8 cellular contexts compared by ENCODE assay signal in the genomic region with DNA sequence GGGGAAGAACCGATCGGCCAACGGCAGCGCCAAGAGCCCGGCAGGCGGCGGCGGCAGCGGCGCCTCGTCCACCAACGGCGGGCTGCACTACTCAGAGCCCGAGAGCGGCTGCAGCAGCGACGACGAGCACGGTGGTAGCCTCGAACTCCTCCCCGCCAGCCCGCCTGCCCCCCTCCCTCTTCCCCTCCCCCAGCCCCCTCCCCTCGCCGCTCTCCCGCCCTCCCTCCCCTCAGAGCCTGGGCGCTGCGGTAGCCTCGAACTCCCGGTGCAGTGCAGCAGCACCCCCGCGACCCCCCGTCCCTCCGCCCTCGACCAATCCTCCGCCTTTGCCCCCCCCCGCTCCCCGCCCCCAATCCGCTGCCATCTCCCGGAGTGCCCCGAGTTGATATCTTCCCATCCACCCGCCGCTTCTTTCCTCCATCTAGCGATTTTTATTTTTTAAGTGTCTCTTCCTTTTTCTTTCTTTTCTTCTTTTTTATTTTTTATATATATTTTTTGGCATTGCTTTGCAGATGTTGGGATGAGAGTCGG. TPM values are rescaled to one million over a fixed set of nuclear protein-coding genes. Genes with fewer than 3 reads are reported as not detected.
DNase-seq lines count a peak whose midpoint lies in the region; ATAC-seq and TF ChIP-seq lines count a peak whose summit lies in the region.

No MANE protein-coding gene starts in this region.

- peak in 2 of 3 donors; percentile 20 to 31 for DNase-seq in stimulated activated CD4-positive, alpha-beta T cell treated with anti-CD3 and anti-CD28 coated beads, Interleukin-12 subunit alpha, Interleukin-12 subunit beta, amount 100 ng/mL, for 48 hours (ENCODE audit: low read depth in 2 of 3, low spot score in 1 of 3)
- DNase-seq in stimulated activated CD4-positive, alpha-beta T cell treated with anti-CD3 and anti-CD28 coated beads, Interleukin-2, amount 100 ng/mL, for 48 hours: no peak
- DNase-seq in SK-N-SH (peak; percentile 90), cerebellum (ENCODE audit: low spot score) (peak; percentile 58), left kidney (ENCODE audit: low read depth, low spot score) (peak; percentile 85), HT-29 (ENCODE audit: low spot score) (no peak)
- peak; percentile 19 for DNase-seq in stimulated activated CD8-positive, alpha-beta memory T cell treated with anti-CD3 and anti-CD28 coated beads, Interleukin-12 subunit alpha, Interleukin-12 subunit beta, amount 100 ng/mL, for 1 hour (ENCODE audit: low read depth)

- POLR2A ChIA-PET in SK-N-SH (lab: Yijun Ruan, JAX): no interaction called here

- peak overlapping the region; percentile 98 for H3K9ac ChIP-seq in SK-N-SH

- peaks cover 30% of the 10 kb centered on the region for H3F3A ChIP-seq in SK-N-SH (replicated peaks; ENCODE audit: insufficient read depth)

- peak overlapping the region; percentile 98 for H2AFZ ChIP-seq in SK-N-SH (ENCODE audit: low read depth)

- peak; percentile 9 for ATAC-seq in HG03558 (IDR thresholded peaks at IDR 0.05; ENCODE audit: extremely low read depth, unreplicated experiment)

- no peaks in the 10 kb centered on the region for H3K27me3 ChIP-seq in SK-N-SH (ENCODE audit: insufficient read depth)

- H3K36me3 ChIP-seq in SK-N-SH (replicated peaks in 1 of 2; ENCODE audit: control insufficient read depth in 1 of 2, insufficient read depth in 2 of 2, low read length in 1 of 2): peaks cover 11 to 18% of the 10 kb centered on the region in 2 experiments

- H3K4me2 ChIP-seq in SK-N-SH: peak overlapping the region; percentile 79

- no peaks in the 10 kb centered on the region for H3K9me2 ChIP-seq in SK-N-SH

- H3K4me1 ChIP-seq in SK-N-SH (ENCODE audit: control insufficient read depth in 1 of 2, insufficient read depth in 2 of 2, low read depth in 1 of 2, low read length in 1 of 2): peaks cover 8 to 14% of the 10 kb centered on the region in 2 experiments; a peak in 3 of 4 replicates

- TF ChIP-seq EP300 in SK-N-SH (IDR thresholded peaks at IDR 0.05; ENCODE audit: borderline replicate concordance in 1 of 2, low read depth in 1 of 2, low read length in 1 of 2): no peak

- H3K9me3 ChIP-seq in SK-N-SH: no peaks in the 10 kb centered on the region

- CTCF ChIA-PET in SK-N-SH (lab: Yijun Ruan, JAX): interaction anchor here (0.7 to 0.9 kb wide), 3 partner anchors 64 to 1783 kb away, joined by 3 to 4 read pairs (median 3); no protein-coding TSS in a partner anchor

- H3K79me2 ChIP-seq in SK-N-SH (ENCODE audit: insufficient read depth): peaks cover 53% of the 10 kb centered on the region

- TF ChIP-seq RAD21 in SK-N-SH (IDR thresholded peaks at IDR 0.05; ENCODE audit: low read length): no peak

- under 1% methylated on average over 41 of the region's 44 CpGs for WGBS in SK-N-SH (ENCODE audit: low lambda C conversion rate)

- peak overlapping the region; percentile 79 to 97 for H3K4me3 ChIP-seq in SK-N-SH (ENCODE audit: low read depth in 2 of 2, low read length in 1 of 2)

- peak overlapping the region; percentile 96 to 99 for H3K27ac ChIP-seq in SK-N-SH (ENCODE audit: low read depth in 2 of 2, low read length in 1 of 2)

- H4K20me1 ChIP-seq in SK-N-SH (ENCODE audit: insufficient read depth): no peaks in the 10 kb centered on the region

- TF ChIP-seq CTCF in SK-N-SH (IDR thresholded peaks at IDR 0.05): no peak

TF ChIP-seq in SK-N-SH, 30 proteins besides CTCF, POLR2A, EP300 and RAD21:
- TF ChIP-seq POLR2AphosphoS5 (IDR thresholded peaks at IDR 0.05; ENCODE audit: low read depth, low read length): 0 out of 2 replicates have a peak, but pooled peaks have one; percentile 25
- TF ChIP-seq, protein P1, sequence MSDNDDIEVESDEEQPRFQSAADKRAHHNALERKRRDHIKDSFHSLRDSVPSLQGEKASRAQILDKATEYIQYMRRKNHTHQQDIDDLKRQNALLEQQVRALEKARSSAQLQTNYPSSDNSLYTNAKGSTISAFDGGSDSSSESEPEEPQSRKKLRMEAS (IDR thresholded peaks at IDR 0.05; ENCODE audit: low read depth): no peak; the same call in 1 of the 2 replicates

RNA-seq across cellular contexts. Expression of a gene that starts 0.5 kb away (rescaled TPM):
- polyA plus RNA-seq in SK-N-SH (2012; rRNA removed): 18.7 and 20.9 TPM in 2 replicates
- polyA plus RNA-seq in SK-N-SH (2012; cell fraction: cytosol; rRNA removed): 18.4 and 19.3 TPM in 2 replicates
- 39.5 and 58.9 TPM in 2 replicates for polyA plus RNA-seq in SK-N-SH (2012; cell fraction: nucleus; rRNA removed)
- total RNA-seq in cerebellum: 60.1 TPM
- 6.4 and 10.3 TPM in 2 replicates for total RNA-seq in HT-29 (2014; rRNA removed; shearing (Covaris generic))

Comparison
In these comparisons a context has a peak if more than half of its experiments do, and no peak if none do; other contexts are left out.
1. DNase-seq: peak in stimulated activated CD4-positive, alpha-beta T cell treated with anti-CD3 and anti-CD28 coated beads, Interleukin-12 subunit alpha, Interleukin-12 subunit beta, amount 100 ng/mL, for 48 hours (2 of 3), SK-N-SH (single experiment), cerebellum (single experiment), left kidney (single experiment) and stimulated activated CD8-positive, alpha-beta memory T cell treated with anti-CD3 and anti-CD28 coated beads, Interleukin-12 subunit alpha, Interleukin-12 subunit beta, amount 100 ng/mL, for 1 hour (single experiment); none in stimulated activated CD4-positive, alpha-beta T cell treated with anti-CD3 and anti-CD28 coated beads, Interleukin-2, amount 100 ng/mL, for 48 hours (0 of 2) and HT-29 (single experiment).